ENCODE assay signal across 2 cellular contexts in the genomic region with DNA sequence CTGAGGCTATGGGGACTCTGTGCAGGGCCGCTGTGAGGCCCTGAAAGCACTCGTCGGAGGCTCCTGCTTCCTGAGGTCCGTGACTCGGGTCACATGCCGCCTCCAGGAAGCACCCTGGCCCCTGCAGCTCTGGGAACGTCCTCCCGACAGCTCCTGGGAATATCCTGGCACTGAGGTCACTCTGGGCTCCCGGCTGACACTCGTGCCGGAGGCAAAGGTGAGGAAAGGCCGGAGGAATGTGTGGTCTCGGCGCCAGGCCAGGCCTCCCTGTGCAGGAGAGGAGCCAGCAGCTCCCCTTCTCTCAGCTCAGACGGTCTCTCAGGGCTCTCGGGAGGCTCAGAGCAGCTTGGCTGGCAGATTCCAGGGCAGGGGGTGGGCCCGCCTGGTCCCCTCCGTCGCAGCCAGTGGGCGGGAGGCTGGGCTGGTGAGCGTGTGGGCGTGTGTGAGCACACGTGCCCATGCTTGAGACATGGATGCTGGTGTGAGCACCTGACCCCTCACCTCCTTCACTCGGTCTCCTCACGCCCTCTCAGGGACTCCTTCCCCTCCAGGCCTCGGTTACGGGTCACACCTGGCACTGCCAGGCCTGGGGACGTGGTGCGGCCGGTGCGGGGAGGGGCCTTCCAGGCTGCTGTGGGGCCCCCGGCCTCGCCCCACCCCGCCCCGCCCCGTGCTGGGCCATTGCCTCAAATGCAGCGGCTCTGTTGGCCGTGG.
TF ChIP-seq lines count a peak whose summit lies in the region.

No MANE protein-coding gene starts in this region.

TF ChIP-seq in SK-N-SH treated with all-trans-retinoic acid at 6 μM for 48 hours, 23 proteins besides CTCF, POLR2A, EP300 and RAD21:
- no peak for TF ChIP-seq PPARA (CRISPR knock-in tag; IDR thresholded peaks at IDR 0.05; ENCODE audit: borderline replicate concordance)
- no peak for TF ChIP-seq ISL1 (CRISPR knock-in tag; IDR thresholded peaks at IDR 0.05)
- no peak for TF ChIP-seq ESRRG (CRISPR knock-in tag; IDR thresholded peaks at IDR 0.05)
- TF ChIP-seq, protein P1, sequence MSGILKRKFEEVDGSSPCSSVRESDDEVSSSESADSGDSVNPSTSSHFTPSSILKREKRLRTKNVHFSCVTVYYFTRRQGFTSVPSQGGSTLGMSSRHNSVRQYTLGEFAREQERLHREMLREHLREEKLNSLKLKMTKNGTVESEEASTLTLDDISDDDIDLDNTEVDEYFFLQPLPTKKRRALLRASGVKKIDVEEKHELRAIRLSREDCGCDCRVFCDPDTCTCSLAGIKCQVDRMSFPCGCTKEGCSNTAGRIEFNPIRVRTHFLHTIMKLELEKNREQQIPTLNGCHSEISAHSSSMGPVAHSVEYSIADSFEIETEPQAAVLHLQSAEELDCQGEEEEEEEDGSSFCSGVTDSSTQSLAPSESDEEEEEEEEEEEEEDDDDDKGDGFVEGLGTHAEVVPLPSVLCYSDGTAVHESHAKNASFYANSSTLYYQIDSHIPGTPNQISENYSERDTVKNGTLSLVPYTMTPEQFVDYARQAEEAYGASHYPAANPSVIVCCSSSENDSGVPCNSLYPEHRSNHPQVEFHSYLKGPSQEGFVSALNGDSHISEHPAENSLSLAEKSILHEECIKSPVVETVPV (CRISPR knock-in tag; IDR thresholded peaks at IDR 0.05): no peak

TF ChIP-seq in HepG2, 621 proteins besides CTCF, POLR2A, EP300 and RAD21 (continues in another document):
- TF ChIP-seq, protein P2, sequence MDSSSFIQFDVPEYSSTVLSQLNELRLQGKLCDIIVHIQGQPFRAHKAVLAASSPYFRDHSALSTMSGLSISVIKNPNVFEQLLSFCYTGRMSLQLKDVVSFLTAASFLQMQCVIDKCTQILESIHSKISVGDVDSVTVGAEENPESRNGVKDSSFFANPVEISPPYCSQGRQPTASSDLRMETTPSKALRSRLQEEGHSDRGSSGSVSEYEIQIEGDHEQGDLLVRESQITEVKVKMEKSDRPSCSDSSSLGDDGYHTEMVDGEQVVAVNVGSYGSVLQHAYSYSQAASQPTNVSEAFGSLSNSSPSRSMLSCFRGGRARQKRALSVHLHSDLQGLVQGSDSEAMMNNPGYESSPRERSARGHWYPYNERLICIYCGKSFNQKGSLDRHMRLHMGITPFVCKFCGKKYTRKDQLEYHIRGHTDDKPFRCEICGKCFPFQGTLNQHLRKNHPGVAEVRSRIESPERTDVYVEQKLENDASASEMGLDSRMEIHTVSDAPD (CRISPR knock-in tag; IDR thresholded peaks at IDR 0.05): no peak
- TF ChIP-seq ZNF101 (CRISPR knock-in tag; IDR thresholded peaks at IDR 0.05; ENCODE audit: borderline replicate concordance, low read depth): no peak
- TF ChIP-seq ZNF549 (CRISPR knock-in tag; IDR thresholded peaks at IDR 0.05): no peak
- TF ChIP-seq, protein P3, sequence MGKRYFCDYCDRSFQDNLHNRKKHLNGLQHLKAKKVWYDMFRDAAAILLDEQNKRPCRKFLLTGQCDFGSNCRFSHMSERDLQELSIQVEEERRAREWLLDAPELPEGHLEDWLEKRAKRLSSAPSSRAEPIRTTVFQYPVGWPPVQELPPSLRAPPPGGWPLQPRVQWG (CRISPR knock-in tag; IDR thresholded peaks at IDR 0.05; ENCODE audit: borderline replicate concordance, low read depth): no peak
- TF ChIP-seq ZNF605 (CRISPR knock-in tag; IDR thresholded peaks at IDR 0.05): peak; percentile 66; the same call in 1 of the 2 replicates
- TF ChIP-seq ZNF572 (CRISPR knock-in tag; IDR thresholded peaks at IDR 0.05): peak; percentile 78; the same call in 1 of the 2 replicates
- TF ChIP-seq TCF12 (IDR thresholded peaks at IDR 0.05): no peak
- no peak for TF ChIP-seq TCF12 (CRISPR knock-in tag; IDR thresholded peaks at IDR 0.05)
- no peak for TF ChIP-seq ZNF678 (CRISPR knock-in tag; IDR thresholded peaks at IDR 0.05)
- TF ChIP-seq, protein P4, sequence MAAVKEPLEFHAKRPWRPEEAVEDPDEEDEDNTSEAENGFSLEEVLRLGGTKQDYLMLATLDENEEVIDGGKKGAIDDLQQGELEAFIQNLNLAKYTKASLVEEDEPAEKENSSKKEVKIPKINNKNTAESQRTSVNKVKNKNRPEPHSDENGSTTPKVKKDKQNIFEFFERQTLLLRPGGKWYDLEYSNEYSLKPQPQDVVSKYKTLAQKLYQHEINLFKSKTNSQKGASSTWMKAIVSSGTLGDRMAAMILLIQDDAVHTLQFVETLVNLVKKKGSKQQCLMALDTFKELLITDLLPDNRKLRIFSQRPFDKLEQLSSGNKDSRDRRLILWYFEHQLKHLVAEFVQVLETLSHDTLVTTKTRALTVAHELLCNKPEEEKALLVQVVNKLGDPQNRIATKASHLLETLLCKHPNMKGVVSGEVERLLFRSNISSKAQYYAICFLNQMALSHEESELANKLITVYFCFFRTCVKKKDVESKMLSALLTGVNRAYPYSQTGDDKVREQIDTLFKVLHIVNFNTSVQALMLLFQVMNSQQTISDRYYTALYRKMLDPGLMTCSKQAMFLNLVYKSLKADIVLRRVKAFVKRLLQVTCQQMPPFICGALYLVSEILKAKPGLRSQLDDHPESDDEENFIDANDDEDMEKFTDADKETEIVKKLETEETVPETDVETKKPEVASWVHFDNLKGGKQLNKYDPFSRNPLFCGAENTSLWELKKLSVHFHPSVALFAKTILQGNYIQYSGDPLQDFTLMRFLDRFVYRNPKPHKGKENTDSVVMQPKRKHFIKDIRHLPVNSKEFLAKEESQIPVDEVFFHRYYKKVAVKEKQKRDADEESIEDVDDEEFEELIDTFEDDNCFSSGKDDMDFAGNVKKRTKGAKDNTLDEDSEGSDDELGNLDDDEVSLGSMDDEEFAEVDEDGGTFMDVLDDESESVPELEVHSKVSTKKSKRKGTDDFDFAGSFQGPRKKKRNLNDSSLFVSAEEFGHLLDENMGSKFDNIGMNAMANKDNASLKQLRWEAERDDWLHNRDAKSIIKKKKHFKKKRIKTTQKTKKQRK (IDR thresholded peaks at IDR 0.05; ENCODE audit: low read length): no peak
- peak; percentile 70; the same call in 1 of the 2 replicates for TF ChIP-seq ZNF292 (CRISPR knock-in tag; IDR thresholded peaks at IDR 0.05; ENCODE audit: borderline replicate concordance, low read depth)
- peak; percentile 51; the same call in 1 of the 2 replicates for TF ChIP-seq BORCS8-MEF2B (CRISPR knock-in tag; IDR thresholded peaks at IDR 0.05)
- no peak for TF ChIP-seq ATRX (CRISPR knock-in tag; IDR thresholded peaks at IDR 0.05; ENCODE audit: borderline replicate concordance)
- TF ChIP-seq, protein P5, sequence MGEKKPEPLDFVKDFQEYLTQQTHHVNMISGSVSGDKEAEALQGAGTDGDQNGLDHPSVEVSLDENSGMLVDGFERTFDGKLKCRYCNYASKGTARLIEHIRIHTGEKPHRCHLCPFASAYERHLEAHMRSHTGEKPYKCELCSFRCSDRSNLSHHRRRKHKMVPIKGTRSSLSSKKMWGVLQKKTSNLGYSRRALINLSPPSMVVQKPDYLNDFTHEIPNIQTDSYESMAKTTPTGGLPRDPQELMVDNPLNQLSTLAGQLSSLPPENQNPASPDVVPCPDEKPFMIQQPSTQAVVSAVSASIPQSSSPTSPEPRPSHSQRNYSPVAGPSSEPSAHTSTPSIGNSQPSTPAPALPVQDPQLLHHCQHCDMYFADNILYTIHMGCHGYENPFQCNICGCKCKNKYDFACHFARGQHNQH (CRISPR knock-in tag; IDR thresholded peaks at IDR 0.05): 0 out of 2 replicates have a peak, but pooled peaks have one; percentile 50
- no peak for TF ChIP-seq PHF20 (CRISPR knock-in tag; IDR thresholded peaks at IDR 0.05)
- TF ChIP-seq MZF1 (CRISPR knock-in tag; IDR thresholded peaks at IDR 0.05; ENCODE audit: borderline replicate concordance): no peak
- 0 out of 2 replicates have a peak, but pooled peaks have one; percentile 30 for TF ChIP-seq KLF6 (CRISPR knock-in tag; IDR thresholded peaks at IDR 0.05)
- no peak for TF ChIP-seq AHR (CRISPR knock-in tag; IDR thresholded peaks at IDR 0.05)
- TF ChIP-seq, protein P6, sequence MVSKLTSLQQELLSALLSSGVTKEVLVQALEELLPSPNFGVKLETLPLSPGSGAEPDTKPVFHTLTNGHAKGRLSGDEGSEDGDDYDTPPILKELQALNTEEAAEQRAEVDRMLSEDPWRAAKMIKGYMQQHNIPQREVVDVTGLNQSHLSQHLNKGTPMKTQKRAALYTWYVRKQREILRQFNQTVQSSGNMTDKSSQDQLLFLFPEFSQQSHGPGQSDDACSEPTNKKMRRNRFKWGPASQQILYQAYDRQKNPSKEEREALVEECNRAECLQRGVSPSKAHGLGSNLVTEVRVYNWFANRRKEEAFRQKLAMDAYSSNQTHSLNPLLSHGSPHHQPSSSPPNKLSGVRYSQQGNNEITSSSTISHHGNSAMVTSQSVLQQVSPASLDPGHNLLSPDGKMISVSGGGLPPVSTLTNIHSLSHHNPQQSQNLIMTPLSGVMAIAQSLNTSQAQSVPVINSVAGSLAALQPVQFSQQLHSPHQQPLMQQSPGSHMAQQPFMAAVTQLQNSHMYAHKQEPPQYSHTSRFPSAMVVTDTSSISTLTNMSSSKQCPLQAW (CRISPR knock-in tag; IDR thresholded peaks at IDR 0.05): peak; percentile 74
- TF ChIP-seq PTBP1 (IDR thresholded peaks at IDR 0.05; ENCODE audit: low read depth, low read length, poor library complexity, severe bottlenecking): no peak
- TF ChIP-seq, protein P7, sequence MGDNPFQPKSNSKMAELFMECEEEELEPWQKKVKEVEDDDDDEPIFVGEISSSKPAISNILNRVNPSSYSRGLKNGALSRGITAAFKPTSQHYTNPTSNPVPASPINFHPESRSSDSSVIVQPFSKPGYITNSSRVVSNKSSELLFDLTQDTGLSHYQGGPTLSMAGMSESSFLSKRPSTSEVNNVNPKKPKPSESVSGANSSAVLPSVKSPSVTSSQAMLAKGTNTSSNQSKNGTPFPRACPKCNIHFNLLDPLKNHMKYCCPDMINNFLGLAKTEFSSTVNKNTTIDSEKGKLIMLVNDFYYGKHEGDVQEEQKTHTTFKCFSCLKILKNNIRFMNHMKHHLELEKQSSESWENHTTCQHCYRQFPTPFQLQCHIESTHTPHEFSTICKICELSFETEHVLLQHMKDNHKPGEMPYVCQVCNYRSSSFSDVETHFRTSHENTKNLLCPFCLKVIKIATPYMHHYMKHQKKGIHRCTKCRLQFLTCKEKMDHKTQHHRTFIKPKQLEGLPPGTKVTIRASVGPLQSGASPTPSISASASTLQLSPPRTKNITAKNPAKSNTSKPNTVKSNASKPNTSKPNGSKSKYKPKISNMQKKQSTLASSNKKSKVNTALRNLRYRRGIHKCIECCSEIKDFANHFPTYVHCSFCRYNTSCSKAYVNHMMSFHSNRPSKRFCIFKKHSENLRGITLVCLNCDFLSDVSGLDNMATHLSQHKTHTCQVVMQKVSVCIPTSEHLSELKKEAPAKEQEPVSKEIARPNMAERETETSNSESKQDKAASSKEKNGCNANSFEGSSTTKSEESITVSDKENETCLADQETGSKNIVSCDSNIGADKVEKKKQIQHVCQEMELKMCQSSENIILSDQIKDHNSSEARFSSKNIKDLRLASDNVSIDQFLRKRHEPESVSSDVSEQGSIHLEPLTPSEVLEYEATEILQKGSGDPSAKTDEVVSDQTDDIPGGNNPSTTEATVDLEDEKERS (CRISPR knock-in tag; IDR thresholded peaks at IDR 0.05): peak; percentile 58; the same call in 1 of the 2 replicates
- TF ChIP-seq, protein P8, sequence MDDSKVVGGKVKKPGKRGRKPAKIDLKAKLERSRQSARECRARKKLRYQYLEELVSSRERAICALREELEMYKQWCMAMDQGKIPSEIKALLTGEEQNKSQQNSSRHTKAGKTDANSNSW (CRISPR knock-in tag; IDR thresholded peaks at IDR 0.05; ENCODE audit: borderline replicate concordance): peak; percentile 84; the same call in 1 of the 2 replicates
- TF ChIP-seq PITX1 (CRISPR knock-in tag; IDR thresholded peaks at IDR 0.05): 0 out of 2 replicates have a peak, but pooled peaks have one; percentile 49
- no peak for TF ChIP-seq HNRNPLL (IDR thresholded peaks at IDR 0.05; ENCODE audit: low read depth, low read length, poor library complexity, severe bottlenecking)
- TF ChIP-seq GTF2F1 (IDR thresholded peaks at IDR 0.05; ENCODE audit: low read length): no peak
- TF ChIP-seq, protein P9, sequence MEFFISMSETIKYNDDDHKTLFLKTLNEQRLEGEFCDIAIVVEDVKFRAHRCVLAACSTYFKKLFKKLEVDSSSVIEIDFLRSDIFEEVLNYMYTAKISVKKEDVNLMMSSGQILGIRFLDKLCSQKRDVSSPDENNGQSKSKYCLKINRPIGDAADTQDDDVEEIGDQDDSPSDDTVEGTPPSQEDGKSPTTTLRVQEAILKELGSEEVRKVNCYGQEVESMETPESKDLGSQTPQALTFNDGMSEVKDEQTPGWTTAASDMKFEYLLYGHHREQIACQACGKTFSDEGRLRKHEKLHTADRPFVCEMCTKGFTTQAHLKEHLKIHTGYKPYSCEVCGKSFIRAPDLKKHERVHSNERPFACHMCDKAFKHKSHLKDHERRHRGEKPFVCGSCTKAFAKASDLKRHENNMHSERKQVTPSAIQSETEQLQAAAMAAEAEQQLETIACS (CRISPR knock-in tag; IDR thresholded peaks at IDR 0.05): no peak
- TF ChIP-seq GLI4 (CRISPR knock-in tag; IDR thresholded peaks at IDR 0.05; ENCODE audit: borderline replicate concordance): 0 out of 2 replicates have a peak, but pooled peaks have one; percentile 59
- TF ChIP-seq, protein P10, sequence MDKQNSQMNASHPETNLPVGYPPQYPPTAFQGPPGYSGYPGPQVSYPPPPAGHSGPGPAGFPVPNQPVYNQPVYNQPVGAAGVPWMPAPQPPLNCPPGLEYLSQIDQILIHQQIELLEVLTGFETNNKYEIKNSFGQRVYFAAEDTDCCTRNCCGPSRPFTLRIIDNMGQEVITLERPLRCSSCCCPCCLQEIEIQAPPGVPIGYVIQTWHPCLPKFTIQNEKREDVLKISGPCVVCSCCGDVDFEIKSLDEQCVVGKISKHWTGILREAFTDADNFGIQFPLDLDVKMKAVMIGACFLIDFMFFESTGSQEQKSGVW (CRISPR knock-in tag; IDR thresholded peaks at IDR 0.05; ENCODE audit: borderline replicate concordance): no peak
- no peak for TF ChIP-seq ISL2 (CRISPR knock-in tag; IDR thresholded peaks at IDR 0.05)
- 0 out of 2 replicates have a peak, but pooled peaks have one; percentile 33 for TF ChIP-seq ZFP82 (CRISPR knock-in tag; IDR thresholded peaks at IDR 0.05; ENCODE audit: borderline replicate concordance)
- TF ChIP-seq ZFAT (CRISPR knock-in tag; conservative IDR thresholded peaks at IDR 0.05): no peak
- TF ChIP-seq, protein P11, sequence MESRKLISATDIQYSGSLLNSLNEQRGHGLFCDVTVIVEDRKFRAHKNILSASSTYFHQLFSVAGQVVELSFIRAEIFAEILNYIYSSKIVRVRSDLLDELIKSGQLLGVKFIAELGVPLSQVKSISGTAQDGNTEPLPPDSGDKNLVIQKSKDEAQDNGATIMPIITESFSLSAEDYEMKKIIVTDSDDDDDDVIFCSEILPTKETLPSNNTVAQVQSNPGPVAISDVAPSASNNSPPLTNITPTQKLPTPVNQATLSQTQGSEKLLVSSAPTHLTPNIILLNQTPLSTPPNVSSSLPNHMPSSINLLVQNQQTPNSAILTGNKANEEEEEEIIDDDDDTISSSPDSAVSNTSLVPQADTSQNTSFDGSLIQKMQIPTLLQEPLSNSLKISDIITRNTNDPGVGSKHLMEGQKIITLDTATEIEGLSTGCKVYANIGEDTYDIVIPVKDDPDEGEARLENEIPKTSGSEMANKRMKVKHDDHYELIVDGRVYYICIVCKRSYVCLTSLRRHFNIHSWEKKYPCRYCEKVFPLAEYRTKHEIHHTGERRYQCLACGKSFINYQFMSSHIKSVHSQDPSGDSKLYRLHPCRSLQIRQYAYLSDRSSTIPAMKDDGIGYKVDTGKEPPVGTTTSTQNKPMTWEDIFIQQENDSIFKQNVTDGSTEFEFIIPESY (CRISPR knock-in tag; IDR thresholded peaks at IDR 0.05): no peak; the same call in 1 of the 2 replicates
- no peak for TF ChIP-seq ZNF10 (CRISPR knock-in tag; IDR thresholded peaks at IDR 0.05; ENCODE audit: borderline replicate concordance, low read depth)
- TF ChIP-seq ZNF766 (CRISPR knock-in tag; IDR thresholded peaks at IDR 0.05; ENCODE audit: borderline replicate concordance): no peak
